12 cellular contexts compared by ENCODE assay signal in genomic region chr4:118557298-118557851, GRCh38.
A peak's percentile ranks its signal among the peaks of the same experiment; 100 is the strongest.
DNase-seq lines count a peak whose midpoint lies in the region; ATAC-seq and TF ChIP-seq lines count a peak whose summit lies in the region.
"Had no signal": no experiment of that assay in that cellular context is flagged by ENCODE, and none has a peak within 500 bp of the region (broad histone marks: within the 10 kb centered on the region; RNA-seq: fewer than 3 reads in every experiment).

No MANE protein-coding gene starts in this region.

- H3K4me1 ChIP-seq in PC-3 (ENCODE audit: insufficient read depth, low read length) (no peaks in the 10 kb centered on the region), fibroblast of lung (ENCODE audit: control insufficient read depth, extremely low read depth, insufficient read depth, low read length) (no peaks in the 10 kb centered on the region), Karpas-422 (ENCODE audit: low read length) (no peaks in the 10 kb centered on the region)
- H3K4me1 ChIP-seq: esophagus squamous epithelium had no signal

- no peak for ATAC-seq in PC-3
- ATAC-seq: stimulated activated naive B cell treated with anti-CD40 and anti-IgM and Interleukin-4, amounts not matched to agents 10 μg/mL and 1 μg/mL and 100 μg/mL, for 72 hours had no signal

- TF ChIP-seq CTCF in HL-60 (IDR thresholded peaks at IDR 0.05; ENCODE audit: insufficient read depth, low read length), result no peak
- TF ChIP-seq CTCF in PC-3 (conservative IDR thresholded peaks at IDR 0.05; ENCODE audit: low read depth, low read length), result no peak
- no peak for TF ChIP-seq CTCF in fibroblast of lung (conservative IDR thresholded peaks at IDR 0.05 in 1 of 2, IDR thresholded peaks at IDR 0.05 in 1 of 2; ENCODE audit: low read depth in 1 of 2, low read length in 2 of 2)
- no peak for TF ChIP-seq CTCF in GM10266 (IDR thresholded peaks at IDR 0.05; ENCODE audit: control insufficient read depth, insufficient read depth, low read depth, missing control alignments)

- DNase-seq in AML-193 (lab: John Stamatoyannopoulos, UW) (peak; percentile 15 to 26), HL-60 (ENCODE audit: low read depth in 1 of 2, low spot score in 1 of 2) (peak; percentile 11 to 75), PC-3 (peak; percentile 58), fibroblast of lung (ENCODE audit: low read depth in 2 of 2) (peak; percentile 34 to 74), Karpas-422 (no peak), NK-92 (lab: John Stamatoyannopoulos, UW; ENCODE audit: unreplicated experiment) (no peak), GM10266 (ENCODE audit: extremely low spot score) (no peak), GDM1 (lab: John Stamatoyannopoulos, UW) (no peak)
- DNase-seq: esophagus squamous epithelium; NCI-H774; occipital lobe; stimulated activated naive B cell treated with anti-CD40 and anti-IgM and Interleukin-4, amounts not matched to agents 10 μg/mL and 1 μg/mL and 100 μg/mL, for 72 hours had no signal

- H3K4me2 ChIP-seq in PC-3 (ENCODE audit: low read length) (no peak overlapping the region), fibroblast of lung (ENCODE audit: extremely low read depth, insufficient read depth, low read length) (no peak overlapping the region), Karpas-422 (ENCODE audit: low read depth, low read length, poor library complexity, severe bottlenecking) (no peak overlapping the region)

- BruUV-seq in PC-3 (replicated peaks; lab: Mats Ljungman, UMichigan), result no TSS peak

- H3K4me3 ChIP-seq in HL-60 (replicated peaks; ENCODE audit: insufficient read depth, low read length) (no peak overlapping the region), PC-3 (ENCODE audit: low read length) (no peak overlapping the region), fibroblast of lung (replicated peaks in 1 of 4; ENCODE audit: control extremely low read depth in 1 of 4, insufficient read depth in 1 of 4, low read depth in 3 of 4, low read length in 4 of 4) (no peak overlapping the region), Karpas-422 (ENCODE audit: low read length) (no peak overlapping the region)
- H3K4me3 ChIP-seq: esophagus squamous epithelium had no signal

- H3K79me2 ChIP-seq in PC-3 (ENCODE audit: low read length) (no peaks in the 10 kb centered on the region), fibroblast of lung (ENCODE audit: control insufficient read depth, insufficient read depth, low read length) (no peaks in the 10 kb centered on the region), Karpas-422 (ENCODE audit: low read length) (no peaks in the 10 kb centered on the region)

- no peaks in the 10 kb centered on the region for H3K9me3 ChIP-seq in PC-3 (ENCODE audit: low read length)
- H3K9me3 ChIP-seq in fibroblast of lung (ENCODE audit: control insufficient read depth, insufficient read depth, low read depth, low read length), result no peaks in the 10 kb centered on the region
- H3K9me3 ChIP-seq in Karpas-422 (ENCODE audit: low read length), result no peaks in the 10 kb centered on the region
- H3K9me3 ChIP-seq: esophagus squamous epithelium had no signal

- CTCF ChIA-PET in PC-3 (lab: Charles Lee), result no interaction called here

- H3K36me3 ChIP-seq in PC-3 (ENCODE audit: low read depth, low read length) (no peaks in the 10 kb centered on the region), fibroblast of lung (ENCODE audit: control insufficient read depth, insufficient read depth, low read length) (no peaks in the 10 kb centered on the region), Karpas-422 (ENCODE audit: insufficient read depth, low read length) (no peaks in the 10 kb centered on the region)
- H3K36me3 ChIP-seq: esophagus squamous epithelium had no signal

- POLR2A ChIA-PET in PC-3 (lab: Charles Lee; ENCODE audit: unreplicated experiment), result no interaction called here

- H2AFZ ChIP-seq in PC-3 (ENCODE audit: low read length) (no peak overlapping the region), fibroblast of lung (ENCODE audit: low read length) (no peak overlapping the region), Karpas-422 (ENCODE audit: low read length) (no peak overlapping the region)

- H3K9ac ChIP-seq in PC-3 (ENCODE audit: low read length), result no peak overlapping the region
- H3K9ac ChIP-seq in fibroblast of lung (ENCODE audit: insufficient read depth, low read length), result no peak overlapping the region
- no peak overlapping the region for H3K9ac ChIP-seq in Karpas-422 (ENCODE audit: low read length)

- H4K20me1 ChIP-seq in PC-3 (ENCODE audit: low read length) (no peaks in the 10 kb centered on the region), fibroblast of lung (ENCODE audit: control insufficient read depth, extremely low read depth, insufficient read depth, low read length) (no peaks in the 10 kb centered on the region), Karpas-422 (ENCODE audit: insufficient read depth, low read depth, low read length) (no peaks in the 10 kb centered on the region)

- H3K9me2 ChIP-seq in PC-3 (replicated peaks; ENCODE audit: low read length), result no peaks in the 10 kb centered on the region
- H3K9me2 ChIP-seq in Karpas-422 (replicated peaks; ENCODE audit: insufficient read depth, low read length), result no peaks in the 10 kb centered on the region

- no peaks in the 10 kb centered on the region for H3K27me3 ChIP-seq in HL-60 (ENCODE audit: insufficient read depth, poor library complexity, severe bottlenecking)
- H3K27me3 ChIP-seq in PC-3 (ENCODE audit: low read length), result no peaks in the 10 kb centered on the region
- no peaks in the 10 kb centered on the region for H3K27me3 ChIP-seq in fibroblast of lung (ENCODE audit: control insufficient read depth, insufficient read depth, low read length)
- no peaks in the 10 kb centered on the region for H3K27me3 ChIP-seq in Karpas-422 (ENCODE audit: low read length)
- H3K27me3 ChIP-seq: esophagus squamous epithelium had no signal

- H3F3A ChIP-seq in PC-3 (ENCODE audit: low read length, unreplicated experiment), result no peaks in the 10 kb centered on the region

- intact Hi-C loops in PC-3 (cut with micrococcal nuclease), result no loop called here

- peak overlapping the region; percentile 51 for H3K27ac ChIP-seq in HL-60 (replicated peaks)
- no peak overlapping the region for H3K27ac ChIP-seq in PC-3 (ENCODE audit: low read length)
- H3K27ac ChIP-seq in fibroblast of lung (ENCODE audit: insufficient read depth, low read length), result no peak overlapping the region
- no peak overlapping the region for H3K27ac ChIP-seq in Karpas-422 (ENCODE audit: low read length)
- H3K27ac ChIP-seq: esophagus squamous epithelium had no signal

Comparison
In these comparisons a context has a peak if more than half of its experiments do, and no peak if none do; other contexts are left out.
1. DNase-seq: peak in AML-193 (2 of 2), HL-60 (2 of 2), PC-3 (single experiment) and fibroblast of lung (2 of 2); none in Karpas-422 (single experiment), NK-92 (single experiment), GM10266 (single experiment) and GDM1 (single experiment).